ENCODE assay signal across 25 cellular contexts in genomic region chr7:26357793-26358139, GRCh38.
"Had no signal": no experiment of that assay in that cellular context is flagged by ENCODE, and none has a peak within 500 bp of the region (broad histone marks: within the 10 kb centered on the region; RNA-seq: fewer than 3 reads in every experiment).

No MANE protein-coding gene starts in this region.

- H3K27ac Mint-ChIP-seq: activated CD4-positive, alpha-beta memory T cell treated with anti-CD3 and anti-CD28 coated beads, Interleukin-2, amount 10 ng/mL, durations not matched to agents 7 days and 5 days; activated naive CD4-positive, alpha-beta T cell treated with anti-CD3 and anti-CD28 coated beads, Interleukin-2, amount 50 U/mL, for 24 hours had no signal

- H3K9ac ChIP-seq: SK-N-SH had no signal

- H3K4me3 Mint-ChIP-seq: activated CD4-positive, alpha-beta memory T cell treated with anti-CD3 and anti-CD28 coated beads, Interleukin-2, amount 10 ng/mL, durations not matched to agents 7 days and 5 days; activated naive CD4-positive, alpha-beta T cell treated with anti-CD3 and anti-CD28 coated beads, Interleukin-2, amount 50 U/mL, for 24 hours had no signal

- H3K36me3 ChIP-seq: breast epithelium, Peyer's patch, SJCRH30 had no signal

- H3K4me2 ChIP-seq: SK-N-SH had no signal

- H3K27ac ChIP-seq: breast epithelium, Peyer's patch, RWPE1, SJCRH30 had no signal

- H3K27me3 ChIP-seq: breast epithelium, Peyer's patch had no signal

- DNase-seq: activated CD4-positive, alpha-beta memory T cell treated with anti-CD3 and anti-CD28 coated beads, Interleukin-2, amount 10 ng/mL, durations not matched to agents 7 days and 5 days; activated CD4-positive, alpha-beta T cell treated with anti-CD3 and anti-CD28 coated beads, Interleukin-2, amount 50 U/mL, for 1 hour; activated CD4-positive, CD25-positive, alpha-beta regulatory T cell; activated CD8-positive, alpha-beta memory T cell treated with anti-CD3 and anti-CD28 coated beads, Interleukin-2, amount 50 U/mL, for 4 hours; activated effector memory CD4-positive, alpha-beta T cell treated with Interleukin-2 at 50 U/mL for 16 hours; activated naive CD4-positive, alpha-beta T cell; activated T-cell treated with anti-CD3 and anti-CD28 coated beads, Interleukin-2, amount 50 U/mL, for 1 hour; aorta; caudate nucleus; KG1; NCI-H1092; NCI-H1417; NCI-H2029 treated with DMSO at 0.1 percent for 48 hours; NCI-H446; NCI-H524; Peyer's patch; Right ventricle myocardium superior; SJCRH30; SK-N-SH; SW 1271; T-helper 2 cell; T1000 had no signal

- H3K9me3 Mint-ChIP-seq: activated CD4-positive, alpha-beta memory T cell treated with anti-CD3 and anti-CD28 coated beads, Interleukin-2, amount 10 ng/mL, durations not matched to agents 7 days and 5 days; activated naive CD4-positive, alpha-beta T cell treated with anti-CD3 and anti-CD28 coated beads, Interleukin-2, amount 50 U/mL, for 24 hours had no signal

- H3K4me1 Mint-ChIP-seq: activated naive CD4-positive, alpha-beta T cell treated with anti-CD3 and anti-CD28 coated beads, Interleukin-2, amount 50 U/mL, for 24 hours had no signal

- H3K4me1 ChIP-seq: breast epithelium, Peyer's patch, SJCRH30 had no signal

- H3K9me3 ChIP-seq: breast epithelium, Peyer's patch, SK-N-SH had no signal

- H3K4me3 ChIP-seq: breast epithelium, Peyer's patch, SJCRH30 had no signal

- H3K27me3 Mint-ChIP-seq: activated CD4-positive, alpha-beta memory T cell treated with anti-CD3 and anti-CD28 coated beads, Interleukin-2, amount 10 ng/mL, durations not matched to agents 7 days and 5 days; activated naive CD4-positive, alpha-beta T cell treated with anti-CD3 and anti-CD28 coated beads, Interleukin-2, amount 50 U/mL, for 24 hours had no signal
